ENCODE assay signal across 1 cellular context in genomic region chr2:218186876-218187649, GRCh38.
TF ChIP-seq lines count a peak whose summit lies in the region.

No MANE protein-coding gene starts in this region.

TF ChIP-seq in H1, 55 proteins besides CTCF, POLR2A, EP300 and RAD21 (continued from another document):
- TF ChIP-seq GTF2F1 (IDR thresholded peaks at IDR 0.05; ENCODE audit: borderline replicate concordance, low read depth, low read length) (no peak), TAF1 (IDR thresholded peaks at IDR 0.05; ENCODE audit: low read depth, low read length) (no peak), RBBP5 (IDR thresholded peaks at IDR 0.05; ENCODE audit: borderline replicate concordance, low read depth, low read length) (no peak), HDAC2 (IDR thresholded peaks at IDR 0.05; ENCODE audit: borderline replicate concordance in 1 of 2, low read depth in 2 of 2, low read length in 2 of 2) (no peak), E2F6 (IDR thresholded peaks at IDR 0.05) (no peak), TAF7 (optimal IDR thresholded peaks at IDR 0.05; ENCODE audit: borderline replicate concordance, low read depth, low read length) (no peak), RXRA (IDR thresholded peaks at IDR 0.05; ENCODE audit: insufficient read depth, low read depth, low read length) (no peak), PHF8 (conservative IDR thresholded peaks at IDR 0.05; ENCODE audit: low read depth, low read length) (no peak), SAP30 (IDR thresholded peaks at IDR 0.05; ENCODE audit: insufficient read depth, insufficient replicate concordance, low read length) (no peak), SIN3A (conservative IDR thresholded peaks at IDR 0.05 in 1 of 2, IDR thresholded peaks at IDR 0.05 in 1 of 2; ENCODE audit: low read depth in 1 of 2, low read length in 2 of 2) (no peak), CBX8 (IDR thresholded peaks at IDR 0.05; ENCODE audit: borderline replicate concordance, low read depth, low read length) (no peak)
TF ChIP-seq in H1: peak in this region for 0.
